ENCODE assay signal across 21 cellular contexts in genomic region chr6:33719326-33719987, GRCh38. TPM values are rescaled to one million over a fixed set of nuclear protein-coding genes. Genes with fewer than 3 reads are reported as not detected.
DNase-seq lines count a peak whose midpoint lies in the region; ATAC-seq, FAIRE-seq and TF ChIP-seq lines count a peak whose summit lies in the region.
"Had no signal": no experiment of that assay in that cellular context is flagged by ENCODE, and none has a peak within 500 bp of the region (broad histone marks: within the 10 kb centered on the region; RNA-seq: fewer than 3 reads in every experiment).

No MANE protein-coding gene starts in this region.

- no peak overlapping the region for H3K4me3 Mint-ChIP-seq in CD4-positive, alpha-beta memory T cell
- H3K4me3 Mint-ChIP-seq: activated T-cell treated with anti-CD3 and anti-CD28 coated beads, Interleukin-2, amount 50 U/mL, for 24 hours; H9 had no signal

- H3K4me1 Mint-ChIP-seq in CD4-positive, alpha-beta memory T cell: peaks cover 6 to 11% (median 9%) of the 10 kb centered on the region in 4 donors

- no peak overlapping the region for H2BK12ac ChIP-seq in H1 (ENCODE audit: low read depth, low read length)

- H2AFZ ChIP-seq in H1 (ENCODE audit: low read length): no peak overlapping the region

- peak overlapping the region; percentile 52; the same call in 1 of the 2 replicates for H4K8ac ChIP-seq in H1 (ENCODE audit: extremely low read depth, insufficient read depth, low read length)

- no peaks in the 10 kb centered on the region for H4K20me1 ChIP-seq in H1 (replicated peaks in 1 of 2; ENCODE audit: control insufficient read depth in 1 of 2, insufficient read depth in 2 of 2, low read length in 2 of 2)
- H4K20me1 ChIP-seq: BLaER1 had no signal

- H2BK5ac ChIP-seq in H1 (ENCODE audit: low read depth, low read length): no peak overlapping the region

- H4K5ac ChIP-seq in H1 (ENCODE audit: insufficient read length, low read depth, low read length): no peak overlapping the region

- no peak overlapping the region for H3K4me3 ChIP-seq in H1 (ENCODE audit: extremely low read depth in 1 of 4, insufficient read depth in 2 of 4, low read depth in 3 of 4, low read length in 4 of 4)
- H3K4me3 ChIP-seq in sigmoid colon: no peak overlapping the region
- H3K4me3 ChIP-seq in CD4-positive, alpha-beta memory T cell (ENCODE audit: low read length in 2 of 2): no peak overlapping the region
- H3K4me3 ChIP-seq: BLaER1, colonic mucosa, skin epidermis had no signal

- H3K27me3 Mint-ChIP-seq in CD4-positive, alpha-beta memory T cell: peaks cover 4 to 8% of the 10 kb centered on the region in 2 donors
- H3K27me3 Mint-ChIP-seq: activated T-cell treated with anti-CD3 and anti-CD28 coated beads, Interleukin-2, amount 50 U/mL, for 24 hours had no signal

- H4K91ac ChIP-seq in H1 (replicated peaks; ENCODE audit: insufficient read length, low read length): no peak overlapping the region

- no peak overlapping the region for H2BK120ac ChIP-seq in H1 (replicated peaks; ENCODE audit: low read depth, low read length)

- H3K27ac ChIP-seq in H1 (ENCODE audit: low read depth, low read length) (no peak overlapping the region), sigmoid colon (peak overlapping the region in 3 of 4 donors; percentile 67 to 74 (median 73))
- no peak overlapping the region for H3K27ac ChIP-seq in CD4-positive, alpha-beta memory T cell (ENCODE audit: low read depth, low read length)
- H3K27ac ChIP-seq: BLaER1, colonic mucosa, skin epidermis had no signal

- peak; percentile 40 for DNase-seq in NCI-H1092 treated with DMSO at 0.1 percent for 48 hours (lab: John Stamatoyannopoulos, UW)
- no peak for DNase-seq in NCI-H1092 (lab: John Stamatoyannopoulos, UW)
- peak; percentile 99 for DNase-seq in NCI-H2029 treated with DMSO at 0.1 percent for 48 hours (lab: John Stamatoyannopoulos, UW)
- no peak for DNase-seq in H1 (ENCODE audit: low read depth in 1 of 2, low spot score in 2 of 2)
- DNase-seq in sigmoid colon: no peak
- no peak for DNase-seq in left colon
- no peak for DNase-seq in CD4-positive, alpha-beta memory T cell
- DNase-seq: activated CD4-positive, alpha-beta T cell treated with anti-CD3 and anti-CD28 coated beads, Interleukin-2, amount 50 U/mL, for 4 hours; activated naive CD4-positive, alpha-beta T cell treated with anti-CD3 and anti-CD28 coated beads, Interleukin-2, amount 50 U/mL, for 16 hours; activated T-cell treated with anti-CD3 and anti-CD28 coated beads, Interleukin-2, amount 50 U/mL, for 24 hours; colonic mucosa; foreskin fibroblast; H9; NCI-H146; stimulated activated CD4-positive, alpha-beta T cell treated with anti-CD3 and anti-CD28 coated beads, Interleukin-4, amount 100 ng/mL, for 24 hours had no signal

- H2BK15ac ChIP-seq in H1 (ENCODE audit: low read length): no peak overlapping the region

- WGBS in H1 (ENCODE audit: extremely low coverage in 1 of 2, insufficient coverage in 1 of 2, insufficient read length in 1 of 2, insufficient replicate concordance in 2 of 2, low coverage in 1 of 2, low lambda C conversion rate in 2 of 2, missing lambda C conversion rate in 1 of 2), 2 experiments: 86% methylated on average over 11 of the region's 11 CpGs; no CpG with 5 or more reads in 1 of the 2 experiments
- 73 to 82% methylated on average over 11 of the region's 11 CpGs for WGBS in sigmoid colon, 2 donors

- H3K79me1 ChIP-seq in H1 (ENCODE audit: low read depth, low read length): no peaks in the 10 kb centered on the region

- H3K27me3 ChIP-seq in H1 (replicated peaks in 1 of 4; ENCODE audit: control insufficient read depth in 3 of 4, extremely low read depth in 1 of 4, insufficient read depth in 3 of 4, low read length in 3 of 4) (no peaks in the 10 kb centered on the region), sigmoid colon (no peaks in the 10 kb centered on the region)
- H3K27me3 ChIP-seq in CD4-positive, alpha-beta memory T cell (ENCODE audit: insufficient read depth, low read length): peaks cover 7% of the 10 kb centered on the region
- H3K27me3 ChIP-seq: BLaER1, colonic mucosa had no signal

- H3K9me3 ChIP-seq in H1 (ENCODE audit: insufficient read depth in 2 of 2, low read depth in 1 of 2, low read length in 1 of 2): no peaks in the 10 kb centered on the region
- H3K9me3 ChIP-seq in sigmoid colon: no peaks in the 10 kb centered on the region
- H3K9me3 ChIP-seq in CD4-positive, alpha-beta memory T cell (ENCODE audit: control insufficient read depth in 1 of 2, low read length in 2 of 2): no peaks in the 10 kb centered on the region
- H3K9me3 ChIP-seq: BLaER1, colonic mucosa had no signal

- H3K4me1 ChIP-seq in H1 (replicated peaks in 1 of 4; ENCODE audit: control insufficient read depth in 3 of 4, insufficient read depth in 4 of 4, low read length in 3 of 4) (peaks cover 0 to 5% (median 0%) of the 10 kb centered on the region in 4 experiments; a peak in 3 of 7 replicates), sigmoid colon (peaks cover 0 to 38% (median 22%) of the 10 kb centered on the region in 4 donors)
- H3K4me1 ChIP-seq in CD4-positive, alpha-beta memory T cell (ENCODE audit: insufficient read depth, low read length): peaks cover 8% of the 10 kb centered on the region
- H3K4me1 ChIP-seq: colonic mucosa had no signal

- TF ChIP-seq EP300 in H1 (IDR thresholded peaks at IDR 0.05; ENCODE audit: borderline replicate concordance in 1 of 2, low read depth in 2 of 2, low read length in 2 of 2): no peak
- no peak for TF ChIP-seq EP300 in sigmoid colon (IDR thresholded peaks at IDR 0.05)

- CTCF ChIA-PET in H1 (lab: Charles Lee; ENCODE audit: partially characterized antibody): interaction anchor here (0.7 to 2.0 kb wide), 7 partner anchors 8 to 129 kb away, joined by 3 to 8 read pairs (median 3); partner anchors contain the start of gene UQCC2
- CTCF ChIA-PET in CD4-positive, alpha-beta memory T cell (lab: Charles Lee; ENCODE audit: partially characterized antibody): interaction anchor here (0.9 kb wide), 1 partner anchor 8 kb away, joined by 4 read pairs; the partner anchor contains the start of gene UQCC2

- no peak overlapping the region for H3K14ac ChIP-seq in H1 (ENCODE audit: insufficient read length)

- TF ChIP-seq RAD21 in H1 (IDR thresholded peaks at IDR 0.05 in 1 of 2, conservative IDR thresholded peaks at IDR 0.05 in 1 of 2; ENCODE audit: low read depth in 2 of 2, low read length in 2 of 2): no peak

- H3K36me3 ChIP-seq in H1 (ENCODE audit: control insufficient read depth in 2 of 4, insufficient read depth in 4 of 4, low read length in 3 of 4) (no peaks in the 10 kb centered on the region), sigmoid colon (peaks cover 0 to 6% (median 2%) of the 10 kb centered on the region in 4 donors)
- H3K36me3 ChIP-seq in CD4-positive, alpha-beta memory T cell (ENCODE audit: insufficient read depth, low read length): no peaks in the 10 kb centered on the region
- H3K36me3 ChIP-seq: BLaER1, colonic mucosa had no signal

- TF ChIP-seq CTCF in H1 (IDR thresholded peaks at IDR 0.05; ENCODE audit: control extremely low read depth in 1 of 3, insufficient read depth in 1 of 3, low read depth in 1 of 3, low read length in 3 of 3) (no peak), sigmoid colon (IDR thresholded peaks at IDR 0.05) (no peak)

- no peak overlapping the region for H3K56ac ChIP-seq in H1 (replicated peaks; ENCODE audit: insufficient read length, low read depth, low read length)

- H2BK20ac ChIP-seq in H1 (ENCODE audit: low read length): no peak overlapping the region

- intact Hi-C loops in sigmoid colon (cut with DNase I): loop anchor here (2.0 kb wide), 1 partner anchor 27 kb away; the partner anchor contains the start of gene IP6K3
- intact Hi-C loops in left colon (cut with DNase I, micrococcal nuclease): no loop called here
- intact Hi-C loops in CD4-positive, alpha-beta memory T cell (cut with micrococcal nuclease): loop anchor here (10.0 kb wide), 2 partner anchors 265 to 305 kb away; partner anchors contain the start of genes CUTA, PHF1 and ZBTB9

- ATAC-seq in left colon: no peak
- no peak for ATAC-seq in HG03159 (IDR thresholded peaks at IDR 0.05; ENCODE audit: unreplicated experiment)

- H3K79me2 ChIP-seq in H1 (ENCODE audit: control insufficient read depth in 1 of 2, insufficient read depth in 2 of 2, low read length in 2 of 2): no peaks in the 10 kb centered on the region

- H3K18ac ChIP-seq in H1 (ENCODE audit: extremely low read depth, low read length): no peak overlapping the region

- no peak overlapping the region for H3K9ac ChIP-seq in H1 (replicated peaks in 1 of 4; ENCODE audit: extremely low read depth in 1 of 4, low read depth in 3 of 4, low read length in 3 of 4)
- H3K9ac ChIP-seq: BLaER1 had no signal

- no peak overlapping the region for H3K23ac ChIP-seq in H1 (ENCODE audit: insufficient read length)

- no peak overlapping the region for H3K4ac ChIP-seq in H1 (replicated peaks; ENCODE audit: insufficient read length, low read depth, low read length)

- H3K27ac Mint-ChIP-seq in CD4-positive, alpha-beta memory T cell: no peak overlapping the region
- H3K27ac Mint-ChIP-seq: activated T-cell treated with anti-CD3 and anti-CD28 coated beads, Interleukin-2, amount 50 U/mL, for 24 hours; H9 had no signal

- no peaks in the 10 kb centered on the region for H3K23me2 ChIP-seq in H1 (ENCODE audit: low read depth, low read length)

- FAIRE-seq in H1 (lab: Jason Lieb, UNC): no peak
- FAIRE-seq: astrocyte, TTC549 had no signal

- H3K4me2 ChIP-seq in H1 (ENCODE audit: insufficient read depth in 1 of 2, low read depth in 2 of 2, low read length in 2 of 2): no peak overlapping the region

- no peaks in the 10 kb centered on the region for H3K9me3 Mint-ChIP-seq in CD4-positive, alpha-beta memory T cell
- H3K9me3 Mint-ChIP-seq: activated T-cell treated with anti-CD3 and anti-CD28 coated beads, Interleukin-2, amount 50 U/mL, for 24 hours; H9 had no signal

- POLR2A ChIA-PET in H1 (lab: Charles Lee; ENCODE audit: partially characterized antibody): no interaction called here
- POLR2A ChIA-PET in CD4-positive, alpha-beta memory T cell (lab: Charles Lee; ENCODE audit: partially characterized antibody): no interaction called here

- no peaks in the 10 kb centered on the region for H3K36me3 Mint-ChIP-seq in CD4-positive, alpha-beta memory T cell

- TF ChIP-seq POLR2A in H1 (IDR thresholded peaks at IDR 0.05; ENCODE audit: control extremely low read depth in 1 of 2, low read depth in 2 of 2, low read length in 2 of 2): no peak
- no peak for TF ChIP-seq POLR2A in sigmoid colon (IDR thresholded peaks at IDR 0.05)

- H2AK5ac ChIP-seq in H1 (ENCODE audit: low read depth, low read length): no peak overlapping the region

RNA-seq across cellular contexts. Expression of gene UQCC2, which starts 8.0 kb away (rescaled TPM):
- 104 and 107 TPM in 2 replicates for total RNA-seq in H1 (2021; fragmentation: NEBNext Ultra II Directional; extraction: Animal tissue kit (Norgen Biotek cat#: 25700))
- polyA plus RNA-seq in H1 (2011; rRNA removed) (44.1 and 52.1 TPM in 2 replicates), sigmoid colon (10 to 100 TPM; 52.3 to 90.9 (median 56.3) TPM)
- 57.4 TPM for polyA plus RNA-seq in H1 (2011; cell fraction: cytosol; rRNA removed)
- polyA plus RNA-seq in H1 (2011; cell fraction: nucleus; rRNA removed): 62.0 TPM
- 117 to 214 TPM (median 170 TPM) in 4 replicates for polyA plus RNA-seq in H1 (2012, experiment 1 of 2)
- 56.3 TPM for polyA plus RNA-seq in H1 (2012, experiment 2 of 2)
- 88.8 TPM for polyA plus RNA-seq in H1 (2013, experiment 1 of 2)
- 97.1 TPM for polyA plus RNA-seq in H1 (2013, experiment 2 of 2)
- 13.7 and 13.9 TPM in 2 replicates for polyA minus RNA-seq in H1 (2011; rRNA and poly(A)+ RNA removed)
- 12.4 TPM for polyA minus RNA-seq in H1 (2011; cell fraction: cytosol; rRNA and poly(A)+ RNA removed)
- polyA minus RNA-seq in H1 (2011; cell fraction: nucleus; rRNA and poly(A)+ RNA removed): 21.4 TPM
- total RNA-seq in sigmoid colon (10 to 100 TPM in 3 of 4 donors, 1 to 10 TPM in 1; 9.5 to 34.9 (median 28.7) TPM), left colon (10 to 100 TPM; 40.5 to 52.6 TPM)
- total RNA-seq in CD4-positive, alpha-beta memory T cell: 10 to 100 TPM; 22.8 to 24.8 TPM
- polyA plus RNA-seq in CD4-positive, alpha-beta memory T cell: 10 to 100 TPM; 44.4 to 57.9 TPM

RNA-seq across cellular contexts. Expression of gene IP6K3, which starts 27.2 kb away (rescaled TPM):
- total RNA-seq in H1 (2021; fragmentation: NEBNext Ultra II Directional; extraction: Animal tissue kit (Norgen Biotek cat#: 25700)): 0.22 and 0.23 TPM in 2 replicates
- 0.73 and 0.93 TPM in 2 replicates for polyA plus RNA-seq in H1 (2011; rRNA removed)
- 0.72 TPM for polyA plus RNA-seq in H1 (2011; cell fraction: cytosol; rRNA removed)
- 0.80 TPM for polyA plus RNA-seq in H1 (2011; cell fraction: nucleus; rRNA removed)
- 0.25 to 0.81 TPM (median 0.46 TPM) in 4 replicates for polyA plus RNA-seq in H1 (2012, experiment 1 of 2)
- polyA plus RNA-seq in H1 (2012, experiment 2 of 2): 0.26 TPM
- polyA plus RNA-seq in H1 (2013, experiment 1 of 2): 0.14 TPM
- polyA plus RNA-seq in H1 (2013, experiment 2 of 2): 0.13 TPM
- polyA minus RNA-seq in H1 (2011; rRNA and poly(A)+ RNA removed): 0.66 and 0.69 TPM in 2 replicates
- polyA minus RNA-seq in H1 (2011; cell fraction: cytosol; rRNA and poly(A)+ RNA removed): not detected
- 1.00 TPM for polyA minus RNA-seq in H1 (2011; cell fraction: nucleus; rRNA and poly(A)+ RNA removed)
- total RNA-seq in sigmoid colon: 10 to 100 TPM in 1 of 4 donors, 1 to 10 TPM in 3; 4.9 to 10.3 (median 6.4) TPM
- 1 to 10 TPM in 1 of 3 donors, under 1 TPM in 2; 0.46 to 1.1 (median 0.60) TPM for polyA plus RNA-seq in sigmoid colon
- 1 to 10 TPM in 1 of 2 donors, under 1 TPM in 1; 0.45 to 2.4 TPM for total RNA-seq in left colon
- total RNA-seq in CD4-positive, alpha-beta memory T cell: not detected
- not detected for polyA plus RNA-seq in CD4-positive, alpha-beta memory T cell
- total RNA-seq: Daoy had no signal

Comparison
In these comparisons a context has a peak if more than half of its experiments do, and no peak if none do; other contexts are left out.
1. DNase-seq: peak in NCI-H1092 treated with DMSO at 0.1 percent for 48 hours (single experiment) and NCI-H2029 treated with DMSO at 0.1 percent for 48 hours (single experiment); none in NCI-H1092 (single experiment), H1 (0 of 2), sigmoid colon (single experiment), left colon (0 of 2) and CD4-positive, alpha-beta memory T cell (0 of 5).
2. H3K27ac ChIP-seq: peak in sigmoid colon (3 of 4); none in H1 (single experiment) and CD4-positive, alpha-beta memory T cell (single experiment).
3. intact Hi-C loops: an anchor here in sigmoid colon (2.0 kb wide) and CD4-positive, alpha-beta memory T cell (10.0 kb wide); none called in left colon.